18 cellular contexts compared by ENCODE assay signal in genomic region chr10:120586471-120586872, GRCh38.
DNase-seq lines count a peak whose midpoint lies in the region; ATAC-seq, FAIRE-seq and TF ChIP-seq lines count a peak whose summit lies in the region.
"Had no signal": no experiment of that assay in that cellular context is flagged by ENCODE, and none has a peak within 500 bp of the region (broad histone marks: within the 10 kb centered on the region; RNA-seq: fewer than 3 reads in every experiment).

No MANE protein-coding gene starts in this region.

- H3K9me3 ChIP-seq in pancreas, result no peaks in the 10 kb centered on the region
- H3K9me3 ChIP-seq: right atrium auricular region had no signal

- DNase-seq in EH (ENCODE audit: low read depth) (peak; percentile 57), RKO (ENCODE audit: low spot score) (peak; percentile 16), epithelial cell of proximal tubule (ENCODE audit: low read depth) (peak; percentile 97), pancreas (no peak), DMS53 treated with DMSO at 0.1 percent for 48 hours (lab: John Stamatoyannopoulos, UW; ENCODE audit: unreplicated experiment) (no peak), DMS 273 (lab: John Stamatoyannopoulos, UW; ENCODE audit: unreplicated experiment) (no peak)
- no peak for DNase-seq in stimulated activated CD4-positive, alpha-beta T cell treated with anti-CD3 and anti-CD28 coated beads, Interleukin-15, amount 100 ng/mL, for 24 hours
- DNase-seq: activated gamma-delta T cell; anterior cingulate cortex; cortex of kidney; kidney; NCI-H1048; stimulated activated CD4-positive, alpha-beta T cell treated with anti-CD3 and anti-CD28 coated beads, Interleukin-1b, Interleukin-23, amount 100 ng/mL, for 48 hours; T-helper 2 cell had no signal

- peak in 3 of 4 donors; percentile 56 to 71 (median 63) for ATAC-seq in pancreas
- ATAC-seq in HG03342 (IDR thresholded peaks at IDR 0.05; ENCODE audit: unreplicated experiment), result no peak
- ATAC-seq: Right ventricle myocardium inferior had no signal

- no peaks in the 10 kb centered on the region for H3K27me3 ChIP-seq in pancreas
- H3K27me3 ChIP-seq: right atrium auricular region had no signal

- intact Hi-C loops in pancreas (cut with DNase I), result no loop called here

- no peaks in the 10 kb centered on the region for H3K36me3 ChIP-seq in pancreas
- H3K36me3 ChIP-seq: right atrium auricular region had no signal

- no peak overlapping the region for H3K27ac ChIP-seq in pancreas
- H3K27ac ChIP-seq: right atrium auricular region had no signal

- no peaks in the 10 kb centered on the region for H3K4me1 ChIP-seq in pancreas
- H3K4me1 ChIP-seq: right atrium auricular region had no signal

- FAIRE-seq in pancreas (lab: Jason Lieb, UNC), result no peak
- FAIRE-seq: GM18507, kidney had no signal

- WGBS in pancreas, 2 donors, result 39 to 46% methylated on average over 3 of the region's 3 CpGs

- H3K4me3 ChIP-seq in epithelial cell of proximal tubule (ENCODE audit: low read depth, low read length), result no peak overlapping the region
- no peak overlapping the region for H3K4me3 ChIP-seq in pancreas
- H3K4me3 ChIP-seq: right atrium auricular region had no signal

- no peak for TF ChIP-seq CTCF in epithelial cell of proximal tubule (conservative IDR thresholded peaks at IDR 0.05; ENCODE audit: low read depth, low read length)
- TF ChIP-seq CTCF in pancreas (IDR thresholded peaks at IDR 0.05), result no peak

Comparison
In these comparisons a context has a peak if more than half of its experiments do, and no peak if none do; other contexts are left out.
1. DNase-seq: peak in EH (single experiment), RKO (single experiment) and epithelial cell of proximal tubule (single experiment); none in pancreas (0 of 6), DMS53 treated with DMSO at 0.1 percent for 48 hours (single experiment), stimulated activated CD4-positive, alpha-beta T cell treated with anti-CD3 and anti-CD28 coated beads, Interleukin-15, amount 100 ng/mL, for 24 hours (single experiment) and DMS 273 (single experiment).